Comparison of ENCODE assay signal across 8 cellular contexts in genomic region chr5:59099270-59099994, GRCh38.
A peak's percentile ranks its signal among the peaks of the same experiment; 100 is the strongest.
DNase-seq lines count a peak whose midpoint lies in the region; ATAC-seq and TF ChIP-seq lines count a peak whose summit lies in the region.

No MANE protein-coding gene starts in this region.

- CTCF ChIA-PET in activated CD8-positive, alpha-beta T cell treated with anti-CD3 and anti-CD28 coated beads, Interleukin-2, amount 10 ng/mL, durations not matched to agents 7 days and 5 days (lab: Charles Lee): interaction anchor here (1.5 to 7.4 kb wide), 6 partner anchors 23 to 74 kb away, joined by 4 to 48 read pairs (median 7); no protein-coding TSS in a partner anchor

- H3K9me3 ChIP-seq in left lung: no peaks in the 10 kb centered on the region

- H3K9me3 Mint-ChIP-seq in activated CD8-positive, alpha-beta T cell treated with anti-CD3 and anti-CD28 coated beads, Interleukin-2, amount 10 ng/mL, durations not matched to agents 7 days and 5 days (ENCODE audit: insufficient read depth): peaks cover 7% of the 10 kb centered on the region

- DNase-seq in DMS53 (lab: John Stamatoyannopoulos, UW): peak; percentile 22
- peak; percentile 75 for DNase-seq in activated CD8-positive, alpha-beta T cell treated with anti-CD3 and anti-CD28 coated beads, Interleukin-2, amount 10 ng/mL, durations not matched to agents 7 days and 5 days
- DNase-seq in left lung: no peak
- DNase-seq in OCI-M2 (lab: John Stamatoyannopoulos, UW; ENCODE audit: unreplicated experiment): no peak
- no peak for DNase-seq in left ventricle myocardium superior
- no peak for DNase-seq in NCI-H774 (lab: John Stamatoyannopoulos, UW)
- DNase-seq in DMS153 (lab: John Stamatoyannopoulos, UW): no peak

- POLR2A ChIA-PET in activated CD8-positive, alpha-beta T cell treated with anti-CD3 and anti-CD28 coated beads, Interleukin-2, amount 10 ng/mL, durations not matched to agents 7 days and 5 days (lab: Charles Lee): interaction anchor here (1.2 to 2.8 kb wide), 6 partner anchors 25 to 63 kb away, joined by 3 to 21 read pairs (median 6); no protein-coding TSS in a partner anchor

- ATAC-seq in HG03064 (IDR thresholded peaks at IDR 0.05; ENCODE audit: low read depth, unreplicated experiment): peak; percentile 88
- peak; percentile 97 for ATAC-seq in activated CD8-positive, alpha-beta T cell treated with anti-CD3 and anti-CD28 coated beads, Interleukin-2, amount 10 ng/mL, durations not matched to agents 7 days and 5 days
- peak; percentile 36 for ATAC-seq in left lung
- ATAC-seq in left ventricle myocardium superior: no peak

- peaks cover 0 to 11% of the 10 kb centered on the region in 2 donors for H3K4me1 ChIP-seq in left lung

- H3K4me1 Mint-ChIP-seq in activated CD8-positive, alpha-beta T cell treated with anti-CD3 and anti-CD28 coated beads, Interleukin-2, amount 10 ng/mL, durations not matched to agents 7 days and 5 days (ENCODE audit: low read depth): peaks cover 69% of the 10 kb centered on the region

- TF ChIP-seq CTCF in left lung (IDR thresholded peaks at IDR 0.05): no peak

- H3K27ac Mint-ChIP-seq in activated CD8-positive, alpha-beta T cell treated with anti-CD3 and anti-CD28 coated beads, Interleukin-2, amount 10 ng/mL, durations not matched to agents 7 days and 5 days: peak overlapping the region; percentile 83

- no peak overlapping the region for H3K27ac ChIP-seq in left lung

- H3K36me3 Mint-ChIP-seq in activated CD8-positive, alpha-beta T cell treated with anti-CD3 and anti-CD28 coated beads, Interleukin-2, amount 10 ng/mL, durations not matched to agents 7 days and 5 days (ENCODE audit: low read depth): peaks cover 21% of the 10 kb centered on the region

- H3K36me3 ChIP-seq in left lung: no peaks in the 10 kb centered on the region

- intact Hi-C loops in left lung (cut with DNase I) (no loop called here), left ventricle myocardium superior (cut with micrococcal nuclease) (no loop called here)

- no peaks in the 10 kb centered on the region for H3K27me3 ChIP-seq in left lung

- no peaks in the 10 kb centered on the region for H3K27me3 Mint-ChIP-seq in activated CD8-positive, alpha-beta T cell treated with anti-CD3 and anti-CD28 coated beads, Interleukin-2, amount 10 ng/mL, durations not matched to agents 7 days and 5 days (ENCODE audit: low read depth)

- H3K4me3 ChIP-seq in left lung: no peak overlapping the region

- peak overlapping the region; percentile 42 for H3K4me3 Mint-ChIP-seq in activated CD8-positive, alpha-beta T cell treated with anti-CD3 and anti-CD28 coated beads, Interleukin-2, amount 10 ng/mL, durations not matched to agents 7 days and 5 days

Comparison
In these comparisons a context has a peak if more than half of its experiments do, and no peak if none do; other contexts are left out.
1. DNase-seq: peak in DMS53 (single experiment) and activated CD8-positive, alpha-beta T cell treated with anti-CD3 and anti-CD28 coated beads, Interleukin-2, amount 10 ng/mL, durations not matched to agents 7 days and 5 days (single experiment); none in left lung (0 of 2), OCI-M2 (single experiment), left ventricle myocardium superior (single experiment), NCI-H774 (single experiment) and DMS153 (single experiment).